1 cellular context compared by ENCODE assay signal in genomic region chr2:39728941-39729351, GRCh38.
TF ChIP-seq lines count a peak whose summit lies in the region.

No MANE protein-coding gene starts in this region.

TF ChIP-seq in H1, 55 proteins besides CTCF, POLR2A, EP300 and RAD21 (continued from another document):
- TF ChIP-seq USF2 (IDR thresholded peaks at IDR 0.05; ENCODE audit: low read length) (no peak), TBP (IDR thresholded peaks at IDR 0.05; ENCODE audit: low read depth, low read length) (no peak), RBBP5 (IDR thresholded peaks at IDR 0.05; ENCODE audit: borderline replicate concordance, low read depth, low read length) (no peak), NANOG (IDR thresholded peaks at IDR 0.05; ENCODE audit: insufficient read depth, low read depth, low read length, poor library complexity, severe bottlenecking) (no peak), HDAC2 (IDR thresholded peaks at IDR 0.05; ENCODE audit: borderline replicate concordance in 1 of 2, low read depth in 2 of 2, low read length in 2 of 2) (no peak), YY1 (IDR thresholded peaks at IDR 0.05; ENCODE audit: low read depth, low read length) (no peak), TAF1 (IDR thresholded peaks at IDR 0.05; ENCODE audit: low read depth, low read length) (no peak), SUZ12 (IDR thresholded peaks at IDR 0.05; ENCODE audit: low read length) (no peak), TEAD4 (IDR thresholded peaks at IDR 0.05; ENCODE audit: low read depth, low read length) (no peak), CBX8 (IDR thresholded peaks at IDR 0.05; ENCODE audit: borderline replicate concordance, low read depth, low read length) (no peak), SAP30 (IDR thresholded peaks at IDR 0.05; ENCODE audit: insufficient read depth, insufficient replicate concordance, low read length) (no peak), TCF12 (IDR thresholded peaks at IDR 0.05; ENCODE audit: low read depth, low read length) (no peak), RXRA (IDR thresholded peaks at IDR 0.05; ENCODE audit: insufficient read depth, low read depth, low read length) (no peak)
